Comparison of ENCODE assay signal across 18 cellular contexts in genomic region chr11:12077535-12078280, GRCh38. TPM values are rescaled to one million over a fixed set of nuclear protein-coding genes. Genes with fewer than 3 reads are reported as not detected.
DNase-seq lines count a peak whose midpoint lies in the region; ATAC-seq and TF ChIP-seq lines count a peak whose summit lies in the region.
"Had no signal": no experiment of that assay in that cellular context is flagged by ENCODE, and none has a peak within 500 bp of the region (broad histone marks: within the 10 kb centered on the region; RNA-seq: fewer than 3 reads in every experiment).

No MANE protein-coding gene starts in this region.

- ATAC-seq in HG02981 (IDR thresholded peaks at IDR 0.05; ENCODE audit: unreplicated experiment) (no peak), HG02938 (IDR thresholded peaks at IDR 0.05; ENCODE audit: unreplicated experiment) (no peak), GM18907 (IDR thresholded peaks at IDR 0.05; ENCODE audit: unreplicated experiment) (no peak)
- ATAC-seq: heart right ventricle, WTC11 had no signal

- no peaks in the 10 kb centered on the region for H3K79me2 ChIP-seq in smooth muscle cell (ENCODE audit: low read depth)

- H3K36me3 ChIP-seq in ascending aorta (no peaks in the 10 kb centered on the region), smooth muscle cell (ENCODE audit: low read depth) (no peaks in the 10 kb centered on the region)
- H3K36me3 ChIP-seq: BLaER1 treated with 17β-estradiol and CSF1 and Interleukin-3, amounts not matched to agents 10 nM and 100 nM; heart right ventricle; SJCRH30 had no signal

- H3K27ac ChIP-seq in ascending aorta (peak overlapping the region; percentile 83 to 91), smooth muscle cell (ENCODE audit: low read depth) (peak overlapping the region; percentile 99)
- H3K27ac ChIP-seq: BLaER1 treated with 17β-estradiol and CSF1 and Interleukin-3, amounts not matched to agents 10 nM and 100 nM; HL-60; SJCRH30 had no signal

- no peaks in the 10 kb centered on the region for H3K27me3 ChIP-seq in ascending aorta
- H3K27me3 ChIP-seq in smooth muscle cell (ENCODE audit: low read depth) = no peaks in the 10 kb centered on the region
- H3K27me3 ChIP-seq: BLaER1 treated with 17β-estradiol and CSF1 and Interleukin-3, amounts not matched to agents 10 nM and 100 nM; heart right ventricle; SJCRH30 had no signal

- peak overlapping the region; percentile 62 for H3K4me2 ChIP-seq in smooth muscle cell
- H3K4me2 ChIP-seq: BLaER1 treated with 17β-estradiol and CSF1 and Interleukin-3, amounts not matched to agents 10 nM and 100 nM had no signal

- no peak for TF ChIP-seq CTCF in ascending aorta (IDR thresholded peaks at IDR 0.05)
- TF ChIP-seq CTCF in smooth muscle cell (IDR thresholded peaks at IDR 0.05; ENCODE audit: borderline replicate concordance, insufficient read depth, poor library complexity, severe bottlenecking) = no peak

- H2AFZ ChIP-seq in smooth muscle cell (ENCODE audit: low read depth) = no peak overlapping the region

- H3K4me3 ChIP-seq in ascending aorta (no peak overlapping the region), smooth muscle cell (no peak overlapping the region)
- H3K4me3 ChIP-seq: BLaER1 treated with 17β-estradiol and CSF1 and Interleukin-3, amounts not matched to agents 10 nM and 100 nM; heart right ventricle; SJCRH30 had no signal

- H3K9ac ChIP-seq in smooth muscle cell (ENCODE audit: low read depth) = peak overlapping the region; percentile 94
- H3K9ac ChIP-seq: BLaER1 treated with 17β-estradiol and CSF1 and Interleukin-3, amounts not matched to agents 10 nM and 100 nM had no signal

- H3K4me1 ChIP-seq in ascending aorta = peaks cover 16 to 42% of the 10 kb centered on the region in 2 donors
- peaks cover 11% of the 10 kb centered on the region for H3K4me1 ChIP-seq in smooth muscle cell (ENCODE audit: low read depth)

- no peaks in the 10 kb centered on the region for H4K20me1 ChIP-seq in smooth muscle cell (ENCODE audit: low read depth)
- H4K20me1 ChIP-seq: BLaER1 treated with 17β-estradiol and CSF1 and Interleukin-3, amounts not matched to agents 10 nM and 100 nM had no signal

- H3K9me3 ChIP-seq in ascending aorta (no peaks in the 10 kb centered on the region), smooth muscle cell (replicated peaks; ENCODE audit: low read depth) (no peaks in the 10 kb centered on the region)
- H3K9me3 ChIP-seq: heart right ventricle, SJCRH30 had no signal

- peak; percentile 61 for DNase-seq in HCEC 1CT
- no peak for DNase-seq in ascending aorta (ENCODE audit: low spot score in 2 of 2)
- peak; percentile 41 for DNase-seq in islet precursor cell
- DNase-seq in smooth muscle cell (lab: John Stamatoyannopoulos, UW; ENCODE audit: unreplicated experiment) = no peak
- no peak for DNase-seq in COR-L47 (lab: John Stamatoyannopoulos, UW)
- DNase-seq: amygdala, GDM1, H7, heart right ventricle, NCI-H2107, posterior cingulate gyrus, SJCRH30 had no signal

- intact Hi-C loops in ascending aorta (cut with DNase I) = loop anchor here (2.0 kb wide), 2 partner anchors 61 to 85 kb away; no protein-coding TSS in a partner anchor

- WGBS in smooth muscle cell (ENCODE audit: low lambda C conversion rate) = 90% methylated on average over 7 of the region's 7 CpGs

- H3F3A ChIP-seq in smooth muscle cell (ENCODE audit: low read depth) = peaks cover 9% of the 10 kb centered on the region

RNA-seq across cellular contexts. Expression of gene MICAL2, which starts 32.7 kb away (rescaled TPM):
- 237 TPM for total RNA-seq in ascending aorta
- total RNA-seq in smooth muscle cell = 278 and 287 TPM in 2 replicates
- 158 and 161 TPM in 2 replicates for polyA plus RNA-seq in smooth muscle cell

Comparison
In these comparisons a context has a peak if more than half of its experiments do, and no peak if none do; other contexts are left out.
1. DNase-seq: peak in HCEC 1CT (single experiment) and islet precursor cell (single experiment); none in ascending aorta (0 of 2), smooth muscle cell (single experiment) and COR-L47 (single experiment).